Comparison of ENCODE assay signal across 20 cellular contexts in genomic region chr6:125846292-125847024, GRCh38. TPM values are rescaled to one million over a fixed set of nuclear protein-coding genes. Genes with fewer than 3 reads are reported as not detected.
DNase-seq lines count a peak whose midpoint lies in the region; ATAC-seq and TF ChIP-seq lines count a peak whose summit lies in the region.
"Had no signal": no experiment of that assay in that cellular context is flagged by ENCODE, and none has a peak within 500 bp of the region (broad histone marks: within the 10 kb centered on the region; RNA-seq: fewer than 3 reads in every experiment).

No MANE protein-coding gene starts in this region.

- H3K4me1 Mint-ChIP-seq in CD14-positive monocyte, result peaks cover 31% of the 10 kb centered on the region

- H3K27me3 Mint-ChIP-seq in CD14-positive monocyte (ENCODE audit: low read depth in 3 of 3), result no peaks in the 10 kb centered on the region
- H3K27me3 Mint-ChIP-seq: activated T-cell treated with anti-CD3 and anti-CD28 coated beads, Interleukin-2, amount 50 U/mL, for 24 hours; CD4-positive, CD25-positive, alpha-beta regulatory T cell; naive thymus-derived CD4-positive, alpha-beta T cell had no signal

- no peak overlapping the region for H3K4me3 Mint-ChIP-seq in CD14-positive monocyte
- H3K4me3 Mint-ChIP-seq: activated CD8-positive, alpha-beta T cell treated with anti-CD3 and anti-CD28 coated beads, Interleukin-2, amount 10 ng/mL, durations not matched to agents 7 days and 5 days; activated T-cell treated with anti-CD3 and anti-CD28 coated beads, Interleukin-2, amount 50 U/mL, for 24 hours; CD4-positive, CD25-positive, alpha-beta regulatory T cell; GM23338; naive thymus-derived CD4-positive, alpha-beta T cell had no signal

- H3K4me1 ChIP-seq in vagina, result no peaks in the 10 kb centered on the region
- H3K4me1 ChIP-seq: sigmoid colon, thyroid gland had no signal

- H3K9me3 Mint-ChIP-seq in CD14-positive monocyte, result no peaks in the 10 kb centered on the region
- H3K9me3 Mint-ChIP-seq: activated T-cell treated with anti-CD3 and anti-CD28 coated beads, Interleukin-2, amount 50 U/mL, for 24 hours; GM23338 had no signal

- H3K4me3 ChIP-seq in vagina, result no peak overlapping the region
- H3K4me3 ChIP-seq: esophagus squamous epithelium, GM23338, sigmoid colon, thyroid gland had no signal

- intact Hi-C loops in Right ventricle myocardium superior (cut with DNase I), result no loop called here
- intact Hi-C loops in cardiac septum (cut with DNase I), result loop anchor here (10.0 kb wide), 1 partner anchor 542 kb away; the partner anchor contains the start of gene HDDC2
- intact Hi-C loops in vagina (cut with DNase I), result no loop called here
- intact Hi-C loops in posterior vena cava (cut with DNase I), result no loop called here
- intact Hi-C loops in CD14-positive monocyte (cut with micrococcal nuclease), result loop anchor here in 1 of 2 donors (10.0 kb wide), 1 partner anchor 52 kb away; the partner anchor contains the start of gene NCOA7

- DNase-seq in Right ventricle myocardium superior (no peak), cardiac septum (ENCODE audit: low spot score) (no peak), vagina (ENCODE audit: extremely low spot score in 2 of 2) (no peak), HuH-7.5 (ENCODE audit: low spot score) (no peak), posterior vena cava (ENCODE audit: low spot score) (no peak), CD14-positive monocyte (ENCODE audit: low spot score) (no peak)
- DNase-seq: activated CD4-positive, CD25-positive, alpha-beta regulatory T cell; activated CD8-positive, alpha-beta T cell treated with anti-CD3 and anti-CD28 coated beads, Interleukin-2, amount 10 ng/mL, durations not matched to agents 7 days and 5 days; activated naive CD4-positive, alpha-beta T cell treated with Interleukin-2 at 50 U/mL for 16 hours; activated T-cell treated with anti-CD3 and anti-CD28 coated beads, Interleukin-2, amount 50 U/mL, for 24 hours; CD4-positive, CD25-positive, alpha-beta regulatory T cell; effector memory CD4-positive, alpha-beta T cell; esophagus squamous epithelium; naive thymus-derived CD4-positive, alpha-beta T cell; NCI-H226; sigmoid colon; thyroid gland had no signal

- no peak for TF ChIP-seq CTCF in vagina (IDR thresholded peaks at IDR 0.05)
- no peak for TF ChIP-seq CTCF in CD14-positive monocyte (IDR thresholded peaks at IDR 0.05)

- H3K36me3 ChIP-seq in vagina, result no peaks in the 10 kb centered on the region
- H3K36me3 ChIP-seq: esophagus squamous epithelium, sigmoid colon, thyroid gland had no signal

- no peaks in the 10 kb centered on the region for H3K9me3 ChIP-seq in vagina
- H3K9me3 ChIP-seq: esophagus squamous epithelium, sigmoid colon, thyroid gland had no signal

- ATAC-seq in Right ventricle myocardium superior (ENCODE audit: poor library complexity), result peak; percentile 62
- ATAC-seq: activated CD8-positive, alpha-beta T cell treated with anti-CD3 and anti-CD28 coated beads, Interleukin-2, amount 10 ng/mL, durations not matched to agents 7 days and 5 days; GM23338; naive thymus-derived CD4-positive, alpha-beta T cell had no signal

- no peak for TF ChIP-seq POLR2A in vagina (IDR thresholded peaks at IDR 0.05)

- H3K27ac Mint-ChIP-seq in CD14-positive monocyte, result no peak overlapping the region
- H3K27ac Mint-ChIP-seq: activated CD8-positive, alpha-beta T cell treated with anti-CD3 and anti-CD28 coated beads, Interleukin-2, amount 10 ng/mL, durations not matched to agents 7 days and 5 days; activated T-cell treated with anti-CD3 and anti-CD28 coated beads, Interleukin-2, amount 50 U/mL, for 24 hours; CD4-positive, CD25-positive, alpha-beta regulatory T cell; GM23338; naive thymus-derived CD4-positive, alpha-beta T cell had no signal

- no peaks in the 10 kb centered on the region for H3K27me3 ChIP-seq in layer of hippocampus (ENCODE audit: control insufficient read depth, insufficient read depth, low read length)
- no peaks in the 10 kb centered on the region for H3K27me3 ChIP-seq in vagina
- H3K27me3 ChIP-seq: esophagus squamous epithelium, sigmoid colon, thyroid gland had no signal

- H3K27ac ChIP-seq in angular gyrus (ENCODE audit: low read depth, low read length) (peak overlapping the region; percentile 57), layer of hippocampus (ENCODE audit: low read depth, low read length) (peak overlapping the region; percentile 87), vagina (no peak overlapping the region)
- H3K27ac ChIP-seq: esophagus squamous epithelium, sigmoid colon, thyroid gland had no signal

- peaks cover 3 to 4% of the 10 kb centered on the region in 2 donors for H3K36me3 Mint-ChIP-seq in CD14-positive monocyte

RNA-seq across cellular contexts. Expression of gene NCOA7, which starts 55.7 kb away (rescaled TPM):
- total RNA-seq in Right ventricle myocardium superior (12.7 TPM), cardiac septum (10.3 TPM), vagina (48.6 TPM), posterior vena cava (10 to 100 TPM; 41.5 to 43.3 TPM)
- 10 to 100 TPM in 1 of 2 donors, 1 to 10 TPM in 1; 8.3 to 21.9 TPM for polyA plus RNA-seq in CD14-positive monocyte
